ENCODE assay signal across 1 cellular context in the genomic region with DNA sequence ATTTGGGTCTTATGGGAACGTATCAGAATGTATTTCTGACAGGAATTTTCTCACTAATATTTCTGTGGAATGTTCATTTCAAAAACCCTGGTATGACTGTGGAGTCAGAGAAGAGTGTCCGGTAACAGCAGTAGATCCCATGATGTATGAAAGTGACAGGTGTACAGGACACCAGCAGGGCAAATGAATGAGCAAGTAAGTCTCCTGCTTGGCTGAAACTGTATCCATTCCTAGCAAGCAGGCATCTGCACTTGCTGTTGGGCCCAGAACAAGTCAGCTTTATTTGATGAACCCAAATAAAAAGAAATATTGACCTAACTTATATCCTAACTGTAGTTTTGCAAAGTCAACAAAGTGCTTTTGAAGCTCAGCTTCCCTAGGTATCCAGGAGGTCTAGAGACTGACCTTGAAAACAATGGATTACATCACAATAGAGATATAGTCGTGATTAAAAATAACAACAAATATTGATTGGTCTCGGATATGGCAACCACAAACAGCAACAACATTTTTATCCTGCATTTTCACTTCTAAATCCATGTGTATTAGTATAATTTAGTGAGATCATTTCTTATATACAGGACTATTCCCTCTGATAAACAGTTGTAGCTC.
TF ChIP-seq lines count a peak whose summit lies in the region.

No MANE protein-coding gene starts in this region.

TF ChIP-seq in HepG2, 621 proteins besides CTCF, POLR2A, EP300 and RAD21 (continued from another document):
- no peak for TF ChIP-seq NKX3-1 (CRISPR knock-in tag; IDR thresholded peaks at IDR 0.05)
- no peak for TF ChIP-seq BCLAF1 (IDR thresholded peaks at IDR 0.05)
- TF ChIP-seq GATAD2A (CRISPR knock-in tag; IDR thresholded peaks at IDR 0.05), result peak; percentile 50; the same call in 1 of the 2 replicates
- no peak for TF ChIP-seq FOXK1 (CRISPR knock-in tag; IDR thresholded peaks at IDR 0.05; ENCODE audit: borderline replicate concordance, low read depth)
- TF ChIP-seq SOX5 (CRISPR knock-in tag; IDR thresholded peaks at IDR 0.05; ENCODE audit: borderline replicate concordance), result peak; percentile 72; the same call in 1 of the 2 replicates
- no peak for TF ChIP-seq FOXA1 (IDR thresholded peaks at IDR 0.05)
- TF ChIP-seq FOXA1 (CRISPR knock-in tag; IDR thresholded peaks at IDR 0.05), result 0 out of 2 replicates have a peak, but pooled peaks have one; percentile 29
- no peak for TF ChIP-seq ZBTB38 (CRISPR knock-in tag; IDR thresholded peaks at IDR 0.05)
- peak; percentile 46 for TF ChIP-seq ARID5B (CRISPR knock-in tag; IDR thresholded peaks at IDR 0.05)
- no peak for TF ChIP-seq DMAP1 (CRISPR knock-in tag; IDR thresholded peaks at IDR 0.05)
- no peak for TF ChIP-seq NCOA5 (CRISPR knock-in tag; IDR thresholded peaks at IDR 0.05)
- TF ChIP-seq SOX6 (IDR thresholded peaks at IDR 0.05), result no peak
- peak; percentile 77; the same call in 1 of the 2 replicates for TF ChIP-seq SOX6 (CRISPR knock-in tag; IDR thresholded peaks at IDR 0.05)
- TF ChIP-seq ZNF850 (CRISPR knock-in tag; conservative IDR thresholded peaks at IDR 0.05), result no peak
